30 cellular contexts compared by ENCODE assay signal in the genomic region with DNA sequence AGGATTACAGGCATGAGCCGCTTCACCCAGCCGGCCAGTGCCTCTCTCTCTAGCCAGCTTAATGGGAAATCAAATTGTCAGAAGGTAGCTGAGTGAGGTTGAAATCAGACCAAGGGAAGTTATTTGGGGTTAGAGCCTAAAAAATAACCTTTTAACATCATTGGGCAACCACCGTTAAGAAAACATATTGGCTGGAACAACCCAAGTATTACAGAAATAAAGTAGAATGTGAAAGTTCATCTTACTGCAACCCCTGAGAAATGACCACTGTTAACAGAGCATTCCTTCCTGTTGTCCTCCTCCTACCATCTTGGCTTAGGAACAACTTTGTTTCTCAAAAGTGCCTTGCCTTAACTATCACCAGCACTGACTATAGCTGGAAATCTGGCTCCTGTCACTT. TPM values are rescaled to one million over a fixed set of nuclear protein-coding genes. Genes with fewer than 3 reads are reported as not detected.
"Had no signal": no experiment of that assay in that cellular context is flagged by ENCODE, and none has a peak within 500 bp of the region (broad histone marks: within the 10 kb centered on the region; RNA-seq: fewer than 3 reads in every experiment).

No MANE protein-coding gene starts in this region.

- H3K27me3 ChIP-seq: ascending aorta, colonic mucosa had no signal

- H3K4me1 ChIP-seq: ascending aorta, colonic mucosa had no signal

- ATAC-seq: activated CD8-positive, alpha-beta T cell treated with anti-CD3 and anti-CD28 coated beads for 36 hours; activated naive CD8-positive, alpha-beta T cell treated with anti-CD3 and anti-CD28 coated beads, Interleukin-2, amount 50 U/mL, for 24 hours had no signal

- H3K4me3 ChIP-seq: ascending aorta, colonic mucosa, esophagus squamous epithelium had no signal

- H3K27ac ChIP-seq: ascending aorta, colonic mucosa, epithelial cell of prostate, esophagus squamous epithelium had no signal

- H3K4me1 Mint-ChIP-seq: activated CD4-positive, alpha-beta T cell treated with anti-CD3 and anti-CD28 coated beads, Interleukin-2, amount 10 ng/mL, durations not matched to agents 7 days and 5 days; activated naive CD4-positive, alpha-beta T cell treated with anti-CD3 and anti-CD28 coated beads, Interleukin-2, amount 50 U/mL, for 24 hours; activated naive CD8-positive, alpha-beta T cell treated with anti-CD3 and anti-CD28 coated beads for 36 hours; activated naive CD8-positive, alpha-beta T cell treated with anti-CD3 and anti-CD28 coated beads, Interleukin-2, amount 50 U/mL, for 24 hours had no signal

- H3K9me3 ChIP-seq: ascending aorta, colonic mucosa, esophagus squamous epithelium had no signal

- H3K27me3 Mint-ChIP-seq: activated naive CD4-positive, alpha-beta T cell treated with anti-CD3 and anti-CD28 coated beads, Interleukin-2, amount 50 U/mL, for 24 hours had no signal

- H3K27ac Mint-ChIP-seq: activated CD4-positive, alpha-beta T cell treated with anti-CD3 and anti-CD28 coated beads, Interleukin-2, amount 10 ng/mL, durations not matched to agents 7 days and 5 days; activated CD8-positive, alpha-beta T cell treated with anti-CD3 and anti-CD28 coated beads for 36 hours; activated naive CD4-positive, alpha-beta T cell treated with anti-CD3 and anti-CD28 coated beads for 36 hours; activated naive CD4-positive, alpha-beta T cell treated with anti-CD3 and anti-CD28 coated beads, Interleukin-2, amount 50 U/mL, for 24 hours; activated naive CD8-positive, alpha-beta T cell treated with anti-CD3 and anti-CD28 coated beads for 36 hours; activated naive CD8-positive, alpha-beta T cell treated with anti-CD3 and anti-CD28 coated beads, Interleukin-2, amount 50 U/mL, for 24 hours; activated T-helper 1 cell treated with anti-CD3 and anti-CD28 coated beads, Interleukin-12 subunit alpha, Interleukin-12 subunit beta, Interleukin-2, Interleukin-4 antibody, amounts not matched to agents 30 ng/mL and 10 ng/mL and 1 ng/mL, durations not matched to agents 14 hours and 24 hours and 36 hours; activated T-helper 2 cell treated with anti-CD3 and anti-CD28 coated beads, Interferon-gamma antibody, Interleukin-2, Interleukin-4, amounts not matched to agents 10 μg/mL and 5 μg/mL and 100 μg/mL, durations not matched to agents 14 hours and 24 hours and 36 hours had no signal

- H3K36me3 ChIP-seq: ascending aorta, colonic mucosa, esophagus squamous epithelium had no signal

- H3K9me3 Mint-ChIP-seq: activated CD8-positive, alpha-beta T cell treated with anti-CD3 and anti-CD28 coated beads for 36 hours; activated naive CD4-positive, alpha-beta T cell treated with anti-CD3 and anti-CD28 coated beads for 36 hours; activated naive CD4-positive, alpha-beta T cell treated with anti-CD3 and anti-CD28 coated beads, Interleukin-2, amount 50 U/mL, for 24 hours; activated naive CD8-positive, alpha-beta T cell treated with anti-CD3 and anti-CD28 coated beads for 36 hours; activated naive CD8-positive, alpha-beta T cell treated with anti-CD3 and anti-CD28 coated beads, Interleukin-2, amount 50 U/mL, for 24 hours; activated T-helper 1 cell treated with anti-CD3 and anti-CD28 coated beads, Interleukin-12 subunit alpha, Interleukin-12 subunit beta, Interleukin-2, Interleukin-4 antibody, amounts not matched to agents 30 ng/mL and 10 ng/mL and 1 ng/mL, durations not matched to agents 14 hours and 24 hours and 36 hours; activated T-helper 2 cell treated with anti-CD3 and anti-CD28 coated beads, Interferon-gamma antibody, Interleukin-2, Interleukin-4, amounts not matched to agents 10 μg/mL and 5 μg/mL and 100 μg/mL, durations not matched to agents 14 hours and 24 hours and 36 hours had no signal

- FAIRE-seq: endometrium, endothelial cell of umbilical vein, frontal cortex had no signal

- H3K36me3 Mint-ChIP-seq: activated naive CD4-positive, alpha-beta T cell treated with anti-CD3 and anti-CD28 coated beads, Interleukin-2, amount 50 U/mL, for 24 hours; activated naive CD8-positive, alpha-beta T cell treated with anti-CD3 and anti-CD28 coated beads for 36 hours had no signal

- DNase-seq: activated CD4-positive, alpha-beta T cell treated with anti-CD3 and anti-CD28 coated beads for 1 hour; activated CD4-positive, alpha-beta T cell treated with anti-CD3 and anti-CD28 coated beads for 4 hours; activated CD4-positive, alpha-beta T cell treated with anti-CD3 and anti-CD28 coated beads, Interleukin-2, amount 10 ng/mL, durations not matched to agents 7 days and 5 days; activated CD4-positive, alpha-beta T cell treated with anti-CD3 and anti-CD28 coated beads, Interleukin-2, amount 50 U/mL, for 4 hours; activated CD4-positive, CD25-positive, alpha-beta regulatory T cell; activated CD8-positive, alpha-beta memory T cell treated with anti-CD3 and anti-CD28 coated beads for 24 hours; activated CD8-positive, alpha-beta T cell treated with anti-CD3 and anti-CD28 coated beads for 36 hours; activated effector memory CD4-positive, alpha-beta T cell treated with anti-CD3 and anti-CD28 coated beads, Interleukin-2, amount 50 U/mL, for 16 hours; activated naive CD4-positive, alpha-beta T cell treated with anti-CD3 and anti-CD28 coated beads for 36 hours; activated naive CD8-positive, alpha-beta T cell treated with anti-CD3 and anti-CD28 coated beads for 36 hours; activated naive CD8-positive, alpha-beta T cell treated with anti-CD3 and anti-CD28 coated beads, Interleukin-2, amount 50 U/mL, for 24 hours; activated T-cell treated with anti-CD3 and anti-CD28 coated beads, Interleukin-2, amount 50 U/mL, for 1 hour; activated T-cell treated with anti-CD3 and anti-CD28 coated beads, Interleukin-2, amount 50 U/mL, for 48 hours; central memory CD4-positive, alpha-beta T cell; cerebellar nuclear complex; colonic mucosa; effector CD8-positive, alpha-beta T cell; esophagus squamous epithelium; foreskin fibroblast; T-helper 2 cell had no signal

- H3K4me3 Mint-ChIP-seq: activated CD4-positive, alpha-beta T cell treated with anti-CD3 and anti-CD28 coated beads, Interleukin-2, amount 10 ng/mL, durations not matched to agents 7 days and 5 days; activated CD8-positive, alpha-beta T cell treated with anti-CD3 and anti-CD28 coated beads for 36 hours; activated naive CD4-positive, alpha-beta T cell treated with anti-CD3 and anti-CD28 coated beads for 36 hours; activated naive CD4-positive, alpha-beta T cell treated with anti-CD3 and anti-CD28 coated beads, Interleukin-2, amount 50 U/mL, for 24 hours; activated naive CD8-positive, alpha-beta T cell treated with anti-CD3 and anti-CD28 coated beads for 36 hours; activated naive CD8-positive, alpha-beta T cell treated with anti-CD3 and anti-CD28 coated beads, Interleukin-2, amount 50 U/mL, for 24 hours; activated T-helper 1 cell treated with anti-CD3 and anti-CD28 coated beads, Interleukin-12 subunit alpha, Interleukin-12 subunit beta, Interleukin-2, Interleukin-4 antibody, amounts not matched to agents 30 ng/mL and 10 ng/mL and 1 ng/mL, durations not matched to agents 14 hours and 24 hours and 36 hours had no signal

RNA-seq across cellular contexts. Expression of gene RNF186, which starts 3.2 kb away (rescaled TPM):
- total RNA-seq: activated CD4-positive, alpha-beta T cell treated with anti-CD3 and anti-CD28 coated beads, Interleukin-2, amount 10 ng/mL, durations not matched to agents 7 days and 5 days; activated CD8-positive, alpha-beta T cell treated with anti-CD3 and anti-CD28 coated beads for 36 hours; activated naive CD4-positive, alpha-beta T cell treated with anti-CD3 and anti-CD28 coated beads for 36 hours; activated naive CD8-positive, alpha-beta T cell treated with anti-CD3 and anti-CD28 coated beads for 36 hours; activated T-helper 1 cell treated with anti-CD3 and anti-CD28 coated beads, Interleukin-12 subunit alpha, Interleukin-12 subunit beta, Interleukin-2, Interleukin-4 antibody, amounts not matched to agents 30 ng/mL and 10 ng/mL and 1 ng/mL, durations not matched to agents 14 hours and 24 hours and 36 hours; activated T-helper 2 cell treated with anti-CD3 and anti-CD28 coated beads, Interferon-gamma antibody, Interleukin-2, Interleukin-4, amounts not matched to agents 10 μg/mL and 5 μg/mL and 100 μg/mL, durations not matched to agents 14 hours and 24 hours and 36 hours; ascending aorta; dermis microvascular lymphatic vessel endothelial cell; endothelial cell of umbilical vein; esophagus squamous epithelium; frontal cortex; T-helper 1 cell treated with Interleukin-12 subunit alpha and Interleukin-12 subunit beta and Interleukin-4 antibody, amounts not matched to agents 30 ng/mL and 1 ng/mL, for 36 hours had no signal
- polyA plus RNA-seq: endothelial cell of umbilical vein had no signal
